1 cellular context compared by ENCODE assay signal in genomic region chr5:109411627-109412026, GRCh38.
TF ChIP-seq lines count a peak whose summit lies in the region.

No MANE protein-coding gene starts in this region.

TF ChIP-seq in GM12878, 131 proteins besides CTCF, POLR2A, EP300 and RAD21 (continued from another document):
- TF ChIP-seq PML (IDR thresholded peaks at IDR 0.05; ENCODE audit: low read length): no peak
- TF ChIP-seq STAT3 (IDR thresholded peaks at IDR 0.05; ENCODE audit: low read depth, low read length): no peak
- TF ChIP-seq PKNOX1 (IDR thresholded peaks at IDR 0.05): no peak
- peak; percentile 30; the same call in 1 of the 2 replicates for TF ChIP-seq RUNX3 (IDR thresholded peaks at IDR 0.05; ENCODE audit: low read length)
TF ChIP-seq in GM12878: peak in this region for 5.
